12 cellular contexts compared by ENCODE assay signal in genomic region chr6:1627884-1628550, GRCh38. TPM values are rescaled to one million over a fixed set of nuclear protein-coding genes. Genes with fewer than 3 reads are reported as not detected.
"Had no signal": no experiment of that assay in that cellular context is flagged by ENCODE, and none has a peak within 500 bp of the region (broad histone marks: within the 10 kb centered on the region; RNA-seq: fewer than 3 reads in every experiment).

No MANE protein-coding gene starts in this region.

- ATAC-seq: activated naive CD8-positive, alpha-beta T cell treated with anti-CD3 and anti-CD28 coated beads, Interleukin-2, amount 50 U/mL, for 24 hours; stimulated activated effector memory CD8-positive, alpha-beta T cell treated with anti-CD3 and anti-CD28 coated beads, Interleukin-12 subunit alpha, Interleukin-12 subunit beta, amount 100 ng/mL, for 72 hours had no signal

- H3K9me3 ChIP-seq: colonic mucosa, ovary, vagina had no signal

- DNase-seq: activated CD4-positive, CD25-positive, alpha-beta regulatory T cell treated with anti-CD3 and anti-CD28 coated beads, Interleukin-2, amount 50 U/mL, for 72 hours; activated naive CD4-positive, alpha-beta T cell; activated naive CD8-positive, alpha-beta T cell treated with anti-CD3 and anti-CD28 coated beads, Interleukin-2, amount 50 U/mL, for 24 hours; colonic mucosa; effector CD4-positive, alpha-beta T cell; foreskin melanocyte; ovary; SW 1271 had no signal

- H3K4me1 ChIP-seq: colonic mucosa had no signal

- H3K36me3 ChIP-seq: cardiac muscle cell, colonic mucosa, ovary, vagina had no signal

- H3K27me3 ChIP-seq: ovary, vagina had no signal

- H3K4me3 ChIP-seq: cardiac muscle cell, colonic mucosa, ovary, vagina had no signal

- H3K27ac ChIP-seq: cardiac muscle cell, colonic mucosa, ovary, vagina had no signal

RNA-seq across cellular contexts. Expression of gene FOXC1, which starts 18.3 kb away (rescaled TPM):
- total RNA-seq: T-helper 2 cell treated with Interferon-gamma antibody and Interleukin-4, amounts not matched to agents 100 ng/mL and 5 ng/mL, for 36 hours had no signal
